9 cellular contexts compared by ENCODE assay signal in genomic region chr11:47917643-47918369, GRCh38.
DNase-seq lines count a peak whose midpoint lies in the region; ATAC-seq and TF ChIP-seq lines count a peak whose summit lies in the region.
"Had no signal": no experiment of that assay in that cellular context is flagged by ENCODE, and none has a peak within 500 bp of the region (broad histone marks: within the 10 kb centered on the region; RNA-seq: fewer than 3 reads in every experiment).

No MANE protein-coding gene starts in this region.

- peaks cover 27 to 77% (median 65%) of the 10 kb centered on the region in 7 donors for H3K4me1 Mint-ChIP-seq in naive thymus-derived CD4-positive, alpha-beta T cell

- intact Hi-C loops in naive thymus-derived CD4-positive, alpha-beta T cell (cut with micrococcal nuclease): no loop called here

- peak overlapping the region in 1 of 10 donors; percentile 24 for H3K4me3 Mint-ChIP-seq in naive thymus-derived CD4-positive, alpha-beta T cell
- H3K4me3 Mint-ChIP-seq: T-helper 1 cell treated with Interleukin-12 subunit alpha and Interleukin-12 subunit beta and Interleukin-4 antibody, amounts not matched to agents 30 μg/mL and 1 μg/mL, for 36 hours had no signal

- H3K9me3 Mint-ChIP-seq in naive thymus-derived CD4-positive, alpha-beta T cell: no peaks in the 10 kb centered on the region
- H3K9me3 Mint-ChIP-seq: T-helper 1 cell treated with Interleukin-12 subunit alpha and Interleukin-12 subunit beta and Interleukin-4 antibody, amounts not matched to agents 30 μg/mL and 1 μg/mL, for 36 hours had no signal

- peak overlapping the region; percentile 46 for H2AFZ ChIP-seq in fibroblast of lung (ENCODE audit: low read length)

- peak overlapping the region; percentile 29 for H3K9ac ChIP-seq in fibroblast of lung (ENCODE audit: insufficient read depth, low read length)

- TF ChIP-seq CTCF in fibroblast of lung (conservative IDR thresholded peaks at IDR 0.05 in 1 of 2, IDR thresholded peaks at IDR 0.05 in 1 of 2; ENCODE audit: low read depth in 1 of 2, low read length in 2 of 2) (no peak), GM10266 (IDR thresholded peaks at IDR 0.05; ENCODE audit: control insufficient read depth, insufficient read depth, low read depth, missing control alignments) (no peak)

- ATAC-seq in naive thymus-derived CD4-positive, alpha-beta T cell: peak; percentile 71
- ATAC-seq in HG02840 (IDR thresholded peaks at IDR 0.05; ENCODE audit: low FRiP score, unreplicated experiment): no peak

- POLR2A ChIA-PET in naive thymus-derived CD4-positive, alpha-beta T cell (lab: Charles Lee): interaction anchor here (0.6 kb wide), 1 partner anchor 51 kb away, joined by 3 read pairs; no protein-coding TSS in a partner anchor

- peak overlapping the region in 2 of 4 experiments; percentile 25 to 53 for H3K4me3 ChIP-seq in fibroblast of lung (replicated peaks in 1 of 4; ENCODE audit: control extremely low read depth in 1 of 4, insufficient read depth in 1 of 4, low read depth in 3 of 4, low read length in 4 of 4)
- no peak overlapping the region for H3K4me3 ChIP-seq in naive thymus-derived CD4-positive, alpha-beta T cell (ENCODE audit: low read length)

- peak overlapping the region; percentile 70 for H3K27ac ChIP-seq in fibroblast of lung (ENCODE audit: insufficient read depth, low read length)
- H3K27ac ChIP-seq in naive thymus-derived CD4-positive, alpha-beta T cell (ENCODE audit: low read depth, low read length): no peak overlapping the region

- H3K36me3 ChIP-seq in fibroblast of lung (ENCODE audit: control insufficient read depth, insufficient read depth, low read length): no peaks in the 10 kb centered on the region
- H3K36me3 ChIP-seq in naive thymus-derived CD4-positive, alpha-beta T cell (ENCODE audit: control insufficient read depth in 2 of 3, insufficient read depth in 3 of 3, low read length in 3 of 3): no peaks in the 10 kb centered on the region

- no peaks in the 10 kb centered on the region for H3K9me3 ChIP-seq in fibroblast of lung (ENCODE audit: control insufficient read depth, insufficient read depth, low read depth, low read length)
- no peaks in the 10 kb centered on the region for H3K9me3 ChIP-seq in naive thymus-derived CD4-positive, alpha-beta T cell (ENCODE audit: control insufficient read depth in 2 of 3, low read length in 3 of 3)

- no peaks in the 10 kb centered on the region for H3K27me3 ChIP-seq in fibroblast of lung (ENCODE audit: control insufficient read depth, insufficient read depth, low read length)
- no peaks in the 10 kb centered on the region for H3K27me3 ChIP-seq in naive thymus-derived CD4-positive, alpha-beta T cell (ENCODE audit: control insufficient read depth in 2 of 2, insufficient read depth in 2 of 2, low read length in 2 of 2)

- H3K27me3 Mint-ChIP-seq in naive thymus-derived CD4-positive, alpha-beta T cell: no peaks in the 10 kb centered on the region

- H3K36me3 Mint-ChIP-seq in naive thymus-derived CD4-positive, alpha-beta T cell: peaks cover 0 to 2% (median 0%) of the 10 kb centered on the region in 5 donors

- peak overlapping the region; percentile 4 to 86 (median 60) for H3K27ac Mint-ChIP-seq in naive thymus-derived CD4-positive, alpha-beta T cell

- no peaks in the 10 kb centered on the region for H4K20me1 ChIP-seq in fibroblast of lung (ENCODE audit: control insufficient read depth, extremely low read depth, insufficient read depth, low read length)

- no peaks in the 10 kb centered on the region for H3K79me2 ChIP-seq in fibroblast of lung (ENCODE audit: control insufficient read depth, insufficient read depth, low read length)

- peak overlapping the region; percentile 39 for H3K4me2 ChIP-seq in fibroblast of lung (ENCODE audit: extremely low read depth, insufficient read depth, low read length)

- CTCF ChIA-PET in naive thymus-derived CD4-positive, alpha-beta T cell (lab: Charles Lee): no interaction called here

- DNase-seq in EL (peak; percentile 80), LoVo (ENCODE audit: low spot score) (peak; percentile 22), RKO (ENCODE audit: low spot score) (peak; percentile 24), fibroblast of lung (ENCODE audit: low read depth in 2 of 2) (peak; percentile 96 to 99), COLO829 (ENCODE audit: low spot score) (no peak), GM10266 (ENCODE audit: extremely low spot score) (no peak)
- DNase-seq in naive thymus-derived CD4-positive, alpha-beta T cell: no peak

- H3K4me1 ChIP-seq in fibroblast of lung (ENCODE audit: control insufficient read depth, extremely low read depth, insufficient read depth, low read length): peaks cover 13% of the 10 kb centered on the region
- peaks cover 39 to 42% of the 10 kb centered on the region in 2 donors for H3K4me1 ChIP-seq in naive thymus-derived CD4-positive, alpha-beta T cell (ENCODE audit: control insufficient read depth in 2 of 2, insufficient read depth in 2 of 2, low read length in 2 of 2)

Comparison
In these comparisons a context has a peak if more than half of its experiments do, and no peak if none do; other contexts are left out.
1. DNase-seq: peak in EL (single experiment), LoVo (single experiment), RKO (single experiment) and fibroblast of lung (2 of 2); none in naive thymus-derived CD4-positive, alpha-beta T cell (0 of 9), COLO829 (single experiment) and GM10266 (single experiment).